In genomic region chr1:234771642-234772344, GRCh38 we compare ENCODE assay signal across 8 cellular contexts.
DNase-seq lines count a peak whose midpoint lies in the region; ATAC-seq and TF ChIP-seq lines count a peak whose summit lies in the region.

No MANE protein-coding gene starts in this region.

- no peaks in the 10 kb centered on the region for H3K9me3 ChIP-seq in DND-41 (ENCODE audit: insufficient read depth, low read length, severe bottlenecking)
- H3K9me3 ChIP-seq in muscle layer of colon (ENCODE audit: low read length) = no peaks in the 10 kb centered on the region

- peak overlapping the region; percentile 48 for H3K4me2 ChIP-seq in DND-41 (ENCODE audit: insufficient read depth, low read length)

- H3K4me3 ChIP-seq in DND-41 (ENCODE audit: low read depth in 1 of 2, low read length in 2 of 2) (peak overlapping the region in 1 of 2 experiments; percentile 5; a peak in 1 of 4 replicates), muscle layer of colon (ENCODE audit: low read depth in 1 of 2, low read length in 2 of 2) (no peak overlapping the region)

- ATAC-seq in DND-41 (ENCODE audit: insufficient read depth, low read depth) (0 out of 3 replicates have a peak, but pooled peaks have one; percentile 3), GM21737 (IDR thresholded peaks at IDR 0.05; ENCODE audit: unreplicated experiment) (no peak)

- peak overlapping the region; percentile 46 for H2AFZ ChIP-seq in DND-41 (ENCODE audit: low read depth, low read length)

- no peaks in the 10 kb centered on the region for H3K27me3 ChIP-seq in DND-41 (ENCODE audit: insufficient read depth, low read length, poor library complexity)
- H3K27me3 ChIP-seq in muscle layer of colon (ENCODE audit: control insufficient read depth in 1 of 2, insufficient read depth in 2 of 2, low read length in 2 of 2) = no peaks in the 10 kb centered on the region

- POLR2A ChIA-PET in activated CD4-positive, alpha-beta memory T cell treated with anti-CD3 and anti-CD28 coated beads, Interleukin-2, amount 10 ng/mL, durations not matched to agents 7 days and 5 days (lab: Charles Lee) = interaction anchor here (1.0 to 2.9 kb wide), 11 partner anchors 9 to 240 kb away, joined by 3 to 23 read pairs (median 7); no protein-coding TSS in a partner anchor

- H3K9ac ChIP-seq in DND-41 (ENCODE audit: low read depth, low read length) (peak overlapping the region; percentile 47), muscle layer of colon (ENCODE audit: low read length) (peak overlapping the region; percentile 3)

- H3K27ac Mint-ChIP-seq in activated CD4-positive, alpha-beta memory T cell treated with anti-CD3 and anti-CD28 coated beads, Interleukin-2, amount 10 ng/mL, durations not matched to agents 7 days and 5 days = peak overlapping the region; percentile 95

- H3K36me3 Mint-ChIP-seq in activated CD4-positive, alpha-beta memory T cell treated with anti-CD3 and anti-CD28 coated beads, Interleukin-2, amount 10 ng/mL, durations not matched to agents 7 days and 5 days (ENCODE audit: low read depth) = peaks cover 2% of the 10 kb centered on the region

- DNase-seq in DND-41 = no peak
- peak; percentile 32 for DNase-seq in LoVo (ENCODE audit: low spot score)
- DNase-seq in activated CD4-positive, alpha-beta memory T cell treated with anti-CD3 and anti-CD28 coated beads, Interleukin-2, amount 10 ng/mL, durations not matched to agents 7 days and 5 days = no peak
- no peak for DNase-seq in HK-2 (ENCODE audit: unreplicated experiment)
- no peak for DNase-seq in OCI-M2 (lab: John Stamatoyannopoulos, UW; ENCODE audit: unreplicated experiment)
- DNase-seq in activated CD4-positive, alpha-beta T cell treated with anti-CD3 and anti-CD28 coated beads for 48 hours = no peak

- H3K79me2 ChIP-seq in DND-41 (ENCODE audit: insufficient read depth, low read length) = no peaks in the 10 kb centered on the region

- H3K27me3 Mint-ChIP-seq in activated CD4-positive, alpha-beta memory T cell treated with anti-CD3 and anti-CD28 coated beads, Interleukin-2, amount 10 ng/mL, durations not matched to agents 7 days and 5 days = no peaks in the 10 kb centered on the region

- H3K4me3 Mint-ChIP-seq in activated CD4-positive, alpha-beta memory T cell treated with anti-CD3 and anti-CD28 coated beads, Interleukin-2, amount 10 ng/mL, durations not matched to agents 7 days and 5 days = peak overlapping the region; percentile 31

- no peak for TF ChIP-seq CTCF in DND-41 (IDR thresholded peaks at IDR 0.05; ENCODE audit: borderline replicate concordance, extremely low read depth, low read length, poor library complexity, severe bottlenecking)

- peaks cover 29% of the 10 kb centered on the region for H3K4me1 ChIP-seq in DND-41 (ENCODE audit: insufficient read depth, low read length)
- H3K4me1 ChIP-seq in muscle layer of colon (ENCODE audit: insufficient read depth, low read length) = peaks cover 14% of the 10 kb centered on the region

- peak overlapping the region; percentile 79 for H3K27ac ChIP-seq in DND-41 (ENCODE audit: low read length)
- no peak overlapping the region for H3K27ac ChIP-seq in muscle layer of colon (ENCODE audit: low read depth, low read length)

- peaks cover 6% of the 10 kb centered on the region for H3K9me3 Mint-ChIP-seq in activated CD4-positive, alpha-beta memory T cell treated with anti-CD3 and anti-CD28 coated beads, Interleukin-2, amount 10 ng/mL, durations not matched to agents 7 days and 5 days

- peaks cover 56% of the 10 kb centered on the region for H3K4me1 Mint-ChIP-seq in activated CD4-positive, alpha-beta memory T cell treated with anti-CD3 and anti-CD28 coated beads, Interleukin-2, amount 10 ng/mL, durations not matched to agents 7 days and 5 days

- CTCF ChIA-PET in activated CD4-positive, alpha-beta memory T cell treated with anti-CD3 and anti-CD28 coated beads, Interleukin-2, amount 10 ng/mL, durations not matched to agents 7 days and 5 days (lab: Charles Lee) = interaction anchor here (0.6 to 1.5 kb wide), 7 partner anchors 47 to 312 kb away, joined by 3 to 5 read pairs (median 3); no protein-coding TSS in a partner anchor

- H4K20me1 ChIP-seq in DND-41 (ENCODE audit: insufficient read depth, low read length) = no peaks in the 10 kb centered on the region

- H3K36me3 ChIP-seq in DND-41 (ENCODE audit: insufficient read depth, low read length) = no peaks in the 10 kb centered on the region
- no peaks in the 10 kb centered on the region for H3K36me3 ChIP-seq in muscle layer of colon (ENCODE audit: insufficient read depth, low read length)
